Comparison of ENCODE assay signal across 17 cellular contexts in genomic region chr6:83546636-83547035, GRCh38. TPM values are rescaled to one million over a fixed set of nuclear protein-coding genes. Genes with fewer than 3 reads are reported as not detected.
DNase-seq lines count a peak whose midpoint lies in the region; ATAC-seq and TF ChIP-seq lines count a peak whose summit lies in the region.
"Had no signal": no experiment of that assay in that cellular context is flagged by ENCODE, and none has a peak within 500 bp of the region (broad histone marks: within the 10 kb centered on the region; RNA-seq: fewer than 3 reads in every experiment).

No MANE protein-coding gene starts in this region.

- WGBS in hepatocyte (ENCODE audit: low lambda C conversion rate, missing lambda C conversion rate): 58% methylated on average over 5 of the region's 5 CpGs
- 42 to 48% (median 46%) methylated on average over 5 of the region's 5 CpGs for WGBS in heart left ventricle, 4 donors

- H3K4me2 ChIP-seq in PC-9: no peak overlapping the region
- no peak overlapping the region for H3K4me2 ChIP-seq in hepatocyte

- H3K4me3 ChIP-seq in PC-9 (no peak overlapping the region), hepatocyte (no peak overlapping the region), heart left ventricle (no peak overlapping the region)
- H3K4me3 ChIP-seq: body of pancreas, colonic mucosa, spleen had no signal

- H3K9me2 ChIP-seq in PC-9 (ENCODE audit: insufficient read depth): no peaks in the 10 kb centered on the region
- no peaks in the 10 kb centered on the region for H3K9me2 ChIP-seq in hepatocyte (replicated peaks; ENCODE audit: insufficient read depth)

- H3K36me3 ChIP-seq in PC-9 (ENCODE audit: low read depth): no peaks in the 10 kb centered on the region
- H3K36me3 ChIP-seq in hepatocyte (replicated peaks; ENCODE audit: insufficient read depth, low read depth): no peaks in the 10 kb centered on the region
- no peaks in the 10 kb centered on the region for H3K36me3 ChIP-seq in heart left ventricle
- H3K36me3 ChIP-seq: colonic mucosa, spleen had no signal

- H3K9me3 ChIP-seq in PC-9 (ENCODE audit: insufficient read depth, low read depth): no peaks in the 10 kb centered on the region
- no peaks in the 10 kb centered on the region for H3K9me3 ChIP-seq in hepatocyte (ENCODE audit: low read depth)
- peaks cover 0 to 8% (median 0%) of the 10 kb centered on the region in 12 donors for H3K9me3 ChIP-seq in heart left ventricle
- H3K9me3 ChIP-seq: body of pancreas, colonic mucosa had no signal

- H2AFZ ChIP-seq in PC-9 (no peak overlapping the region), hepatocyte (no peak overlapping the region)

- H3K27me3 ChIP-seq in PC-9 (ENCODE audit: insufficient read depth, low read depth): no peaks in the 10 kb centered on the region
- H3K27me3 ChIP-seq in hepatocyte: no peaks in the 10 kb centered on the region
- H3K27me3 ChIP-seq in heart left ventricle: no peaks in the 10 kb centered on the region
- H3K27me3 ChIP-seq: body of pancreas, colonic mucosa had no signal

- POLR2A ChIA-PET in PC-9 (lab: Charles Lee; ENCODE audit: unreplicated experiment): no interaction called here

- CTCF ChIA-PET in PC-9 (lab: Charles Lee): no interaction called here

- H3K79me2 ChIP-seq in PC-9 (ENCODE audit: low read depth) (no peaks in the 10 kb centered on the region), hepatocyte (no peaks in the 10 kb centered on the region)

- BruUV-seq in PC-9 (replicated peaks; lab: Mats Ljungman, UMichigan): no TSS peak

- H3F3A ChIP-seq in PC-9 (ENCODE audit: insufficient read depth, low read depth): no peaks in the 10 kb centered on the region

- intact Hi-C loops in PC-9 (cut with micrococcal nuclease; ENCODE audit: unreplicated experiment) (no loop called here), heart left ventricle (cut with DNase I) (no loop called here)

- TF ChIP-seq CTCF in PC-9 (conservative IDR thresholded peaks at IDR 0.05) (no peak), hepatocyte (IDR thresholded peaks at IDR 0.05; ENCODE audit: poor library complexity) (no peak), heart left ventricle (IDR thresholded peaks at IDR 0.05) (no peak)

- no peaks in the 10 kb centered on the region for H4K20me1 ChIP-seq in PC-9 (ENCODE audit: insufficient read depth)
- no peaks in the 10 kb centered on the region for H4K20me1 ChIP-seq in hepatocyte (ENCODE audit: insufficient read depth, poor library complexity, severe bottlenecking)

- no peaks in the 10 kb centered on the region for H3K4me1 ChIP-seq in PC-9 (replicated peaks; ENCODE audit: insufficient read depth)
- H3K4me1 ChIP-seq in hepatocyte (ENCODE audit: insufficient read depth): no peaks in the 10 kb centered on the region
- no peaks in the 10 kb centered on the region for H3K4me1 ChIP-seq in heart left ventricle
- H3K4me1 ChIP-seq: body of pancreas, colonic mucosa, foreskin keratinocyte, spleen had no signal

- DNase-seq in EL: peak; percentile 7
- peak; percentile 49 for DNase-seq in HT1080 (ENCODE audit: low read depth)
- peak; percentile 3 to 35 for DNase-seq in PC-9
- DNase-seq in hepatocyte (ENCODE audit: low spot score): peak; percentile 9
- DNase-seq in NCI-H446 (lab: John Stamatoyannopoulos, UW): no peak
- no peak for DNase-seq in activated effector memory CD4-positive, alpha-beta T cell treated with anti-CD3 and anti-CD28 coated beads, Interleukin-2, amount 50 U/mL, for 16 hours
- DNase-seq in heart left ventricle: no peak
- DNase-seq: activated naive CD8-positive, alpha-beta T cell treated with anti-CD3 and anti-CD28 coated beads for 36 hours; body of pancreas; colonic mucosa; foreskin keratinocyte; GDM1; left cardiac atrium; NCI-H1694 treated with DMSO at 0.1 percent for 48 hours; NCI-H226; SHP77 treated with DMSO at 0.1 percent for 48 hours; spleen had no signal

- no peak for ATAC-seq in heart left ventricle
- ATAC-seq: body of pancreas, foreskin keratinocyte, left cardiac atrium had no signal

- TF ChIP-seq POLR2A in heart left ventricle (IDR thresholded peaks at IDR 0.05): no peak

- H3K27ac ChIP-seq in PC-9 (no peak overlapping the region), hepatocyte (no peak overlapping the region), heart left ventricle (no peak overlapping the region)
- H3K27ac ChIP-seq: body of pancreas, colonic mucosa, foreskin keratinocyte, spleen had no signal

RNA-seq across cellular contexts. Expression of gene PRSS35, which starts 34.3 kb away (rescaled TPM):
- total RNA-seq in HT1080 (2014; rRNA removed; shearing (Covaris generic)): 0.69 and 0.70 TPM in 2 replicates
- polyA plus RNA-seq in HT1080 (2015; cell fraction: cytosol; rRNA removed): 0.07 and 0.12 TPM in 2 replicates
- 0.22 and 0.35 TPM in 2 replicates for polyA plus RNA-seq in HT1080 (2015; cell fraction: nucleus; rRNA removed)
- total RNA-seq in PC-9 (2021) (not detected in 2 replicates), hepatocyte (36.2 and 39.3 TPM in 2 replicates), heart left ventricle (under 1 TPM in 4 of 9 donors, not detected in 5; 0.20 to 0.75 (median 0.49) TPM)
- polyA plus RNA-seq in hepatocyte (28.1 and 33.3 TPM in 2 replicates), heart left ventricle (under 1 TPM; 0.08 to 0.15 TPM)
- total RNA-seq: activated naive CD8-positive, alpha-beta T cell treated with anti-CD3 and anti-CD28 coated beads for 36 hours; foreskin keratinocyte had no signal
- polyA plus RNA-seq: foreskin keratinocyte had no signal

Comparison
In these comparisons a context has a peak if more than half of its experiments do, and no peak if none do; other contexts are left out.
1. DNase-seq: peak in EL (single experiment), HT1080 (single experiment), PC-9 (2 of 2) and hepatocyte (single experiment); none in NCI-H446 (0 of 2), activated effector memory CD4-positive, alpha-beta T cell treated with anti-CD3 and anti-CD28 coated beads, Interleukin-2, amount 50 U/mL, for 16 hours (single experiment) and heart left ventricle (0 of 5).
2. RNA of gene PRSS35, which starts 34.3 kb away (total RNA-seq): 36.2 to 39.3 TPM in hepatocyte; 0.69 to 0.70 TPM in HT1080, 0.20 to 0.75 TPM in heart left ventricle and not detected in PC-9; every median in the first group is over 10 times any median in the second.